ENCODE assay signal across 1 cellular context in genomic region chr6:154509421-154510143, GRCh38.
TF ChIP-seq lines count a peak whose summit lies in the region.

No MANE protein-coding gene starts in this region.

TF ChIP-seq in HepG2, 621 proteins besides CTCF, POLR2A, EP300 and RAD21 (continued from another document and continues in another):
- TF ChIP-seq, protein P1, sequence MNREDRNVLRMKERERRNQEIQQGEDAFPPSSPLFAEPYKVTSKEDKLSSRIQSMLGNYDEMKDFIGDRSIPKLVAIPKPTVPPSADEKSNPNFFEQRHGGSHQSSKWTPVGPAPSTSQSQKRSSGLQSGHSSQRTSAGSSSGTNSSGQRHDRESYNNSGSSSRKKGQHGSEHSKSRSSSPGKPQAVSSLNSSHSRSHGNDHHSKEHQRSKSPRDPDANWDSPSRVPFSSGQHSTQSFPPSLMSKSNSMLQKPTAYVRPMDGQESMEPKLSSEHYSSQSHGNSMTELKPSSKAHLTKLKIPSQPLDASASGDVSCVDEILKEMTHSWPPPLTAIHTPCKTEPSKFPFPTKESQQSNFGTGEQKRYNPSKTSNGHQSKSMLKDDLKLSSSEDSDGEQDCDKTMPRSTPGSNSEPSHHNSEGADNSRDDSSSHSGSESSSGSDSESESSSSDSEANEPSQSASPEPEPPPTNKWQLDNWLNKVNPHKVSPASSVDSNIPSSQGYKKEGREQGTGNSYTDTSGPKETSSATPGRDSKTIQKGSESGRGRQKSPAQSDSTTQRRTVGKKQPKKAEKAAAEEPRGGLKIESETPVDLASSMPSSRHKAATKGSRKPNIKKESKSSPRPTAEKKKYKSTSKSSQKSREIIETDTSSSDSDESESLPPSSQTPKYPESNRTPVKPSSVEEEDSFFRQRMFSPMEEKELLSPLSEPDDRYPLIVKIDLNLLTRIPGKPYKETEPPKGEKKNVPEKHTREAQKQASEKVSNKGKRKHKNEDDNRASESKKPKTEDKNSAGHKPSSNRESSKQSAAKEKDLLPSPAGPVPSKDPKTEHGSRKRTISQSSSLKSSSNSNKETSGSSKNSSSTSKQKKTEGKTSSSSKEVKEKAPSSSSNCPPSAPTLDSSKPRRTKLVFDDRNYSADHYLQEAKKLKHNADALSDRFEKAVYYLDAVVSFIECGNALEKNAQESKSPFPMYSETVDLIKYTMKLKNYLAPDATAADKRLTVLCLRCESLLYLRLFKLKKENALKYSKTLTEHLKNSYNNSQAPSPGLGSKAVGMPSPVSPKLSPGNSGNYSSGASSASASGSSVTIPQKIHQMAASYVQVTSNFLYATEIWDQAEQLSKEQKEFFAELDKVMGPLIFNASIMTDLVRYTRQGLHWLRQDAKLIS (CRISPR knock-in tag; IDR thresholded peaks at IDR 0.05): 0 out of 2 replicates have a peak, but pooled peaks have one; percentile 61
- TF ChIP-seq SALL1 (CRISPR knock-in tag; IDR thresholded peaks at IDR 0.05) (peak; percentile 43; the same call in 1 of the 2 replicates), ZNF136 (CRISPR knock-in tag; IDR thresholded peaks at IDR 0.05; ENCODE audit: low read depth) (no peak), CREBL2 (CRISPR knock-in tag; IDR thresholded peaks at IDR 0.05; ENCODE audit: borderline replicate concordance) (peak; percentile 33; the same call in 1 of the 2 replicates), ZNF512 (CRISPR knock-in tag; IDR thresholded peaks at IDR 0.05) (peak; percentile 32; the same call in 1 of the 2 replicates), HOXA9 (CRISPR knock-in tag; IDR thresholded peaks at IDR 0.05; ENCODE audit: borderline replicate concordance) (no peak), AKAP8 (CRISPR knock-in tag; IDR thresholded peaks at IDR 0.05) (no peak), FOXM1 (CRISPR knock-in tag; IDR thresholded peaks at IDR 0.05) (no peak), BRD4 (CRISPR knock-in tag; IDR thresholded peaks at IDR 0.05) (peak; percentile 74), HNRNPL (IDR thresholded peaks at IDR 0.05; ENCODE audit: low read depth, low read length) (0 out of 2 replicates have a peak, but pooled peaks have one; percentile 68), ZBTB7A (CRISPR knock-in tag; IDR thresholded peaks at IDR 0.05) (no peak), ZNF704 (CRISPR knock-in tag; IDR thresholded peaks at IDR 0.05; ENCODE audit: borderline replicate concordance) (no peak), TFDP2 (CRISPR knock-in tag; IDR thresholded peaks at IDR 0.05) (peak; percentile 22; the same call in 1 of the 2 replicates), ZNF574 (CRISPR knock-in tag; IDR thresholded peaks at IDR 0.05) (peak; percentile 30), ZNF263 (CRISPR knock-in tag; IDR thresholded peaks at IDR 0.05) (peak; percentile 67), GPN1 (CRISPR knock-in tag; IDR thresholded peaks at IDR 0.05; ENCODE audit: borderline replicate concordance) (no peak), ZNF256 (CRISPR knock-in tag; conservative IDR thresholded peaks at IDR 0.05) (0 out of 2 replicates have a peak, but pooled peaks have one; percentile 64), GTF2F1 (IDR thresholded peaks at IDR 0.05; ENCODE audit: low read length) (no peak), ZNF710 (CRISPR knock-in tag; IDR thresholded peaks at IDR 0.05; ENCODE audit: borderline replicate concordance) (0 out of 2 replicates have a peak, but pooled peaks have one; percentile 6), CCAR2 (optimal IDR thresholded peaks at IDR 0.05; ENCODE audit: low read depth, low read length) (no peak), HMGXB4 (CRISPR knock-in tag; IDR thresholded peaks at IDR 0.05; ENCODE audit: borderline replicate concordance in 1 of 2, low read depth in 1 of 2) (peak in 1 of 2 experiments; percentile 52; a peak in 2 of 4 replicates), ZNF570 (CRISPR knock-in tag; IDR thresholded peaks at IDR 0.05; ENCODE audit: borderline replicate concordance) (0 out of 2 replicates have a peak, but pooled peaks have one; percentile 10), DMAP1 (CRISPR knock-in tag; IDR thresholded peaks at IDR 0.05) (no peak), TBX2 (CRISPR knock-in tag; IDR thresholded peaks at IDR 0.05; ENCODE audit: borderline replicate concordance) (peak; percentile 45; the same call in 1 of the 2 replicates), HNF4A (CRISPR knock-in tag; IDR thresholded peaks at IDR 0.05) (peak; percentile 8; the same call in 1 of the 2 replicates), DNMT1 (CRISPR knock-in tag; IDR thresholded peaks at IDR 0.05) (no peak), FLYWCH1 (CRISPR knock-in tag; IDR thresholded peaks at IDR 0.05) (no peak), BCL6 (CRISPR knock-in tag; IDR thresholded peaks at IDR 0.05) (peak; percentile 13), ZNF768 (CRISPR knock-in tag; IDR thresholded peaks at IDR 0.05) (no peak), ZNF224 (CRISPR knock-in tag; IDR thresholded peaks at IDR 0.05) (no peak), GLI4 (CRISPR knock-in tag; IDR thresholded peaks at IDR 0.05; ENCODE audit: borderline replicate concordance) (no peak), TRAFD1 (CRISPR knock-in tag; IDR thresholded peaks at IDR 0.05; ENCODE audit: borderline replicate concordance) (no peak)
- TF ChIP-seq, protein P2, sequence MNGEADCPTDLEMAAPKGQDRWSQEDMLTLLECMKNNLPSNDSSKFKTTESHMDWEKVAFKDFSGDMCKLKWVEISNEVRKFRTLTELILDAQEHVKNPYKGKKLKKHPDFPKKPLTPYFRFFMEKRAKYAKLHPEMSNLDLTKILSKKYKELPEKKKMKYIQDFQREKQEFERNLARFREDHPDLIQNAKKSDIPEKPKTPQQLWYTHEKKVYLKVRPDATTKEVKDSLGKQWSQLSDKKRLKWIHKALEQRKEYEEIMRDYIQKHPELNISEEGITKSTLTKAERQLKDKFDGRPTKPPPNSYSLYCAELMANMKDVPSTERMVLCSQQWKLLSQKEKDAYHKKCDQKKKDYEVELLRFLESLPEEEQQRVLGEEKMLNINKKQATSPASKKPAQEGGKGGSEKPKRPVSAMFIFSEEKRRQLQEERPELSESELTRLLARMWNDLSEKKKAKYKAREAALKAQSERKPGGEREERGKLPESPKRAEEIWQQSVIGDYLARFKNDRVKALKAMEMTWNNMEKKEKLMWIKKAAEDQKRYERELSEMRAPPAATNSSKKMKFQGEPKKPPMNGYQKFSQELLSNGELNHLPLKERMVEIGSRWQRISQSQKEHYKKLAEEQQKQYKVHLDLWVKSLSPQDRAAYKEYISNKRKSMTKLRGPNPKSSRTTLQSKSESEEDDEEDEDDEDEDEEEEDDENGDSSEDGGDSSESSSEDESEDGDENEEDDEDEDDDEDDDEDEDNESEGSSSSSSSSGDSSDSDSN (CRISPR knock-in tag; IDR thresholded peaks at IDR 0.05): peak; percentile 29
- TF ChIP-seq, protein P3, sequence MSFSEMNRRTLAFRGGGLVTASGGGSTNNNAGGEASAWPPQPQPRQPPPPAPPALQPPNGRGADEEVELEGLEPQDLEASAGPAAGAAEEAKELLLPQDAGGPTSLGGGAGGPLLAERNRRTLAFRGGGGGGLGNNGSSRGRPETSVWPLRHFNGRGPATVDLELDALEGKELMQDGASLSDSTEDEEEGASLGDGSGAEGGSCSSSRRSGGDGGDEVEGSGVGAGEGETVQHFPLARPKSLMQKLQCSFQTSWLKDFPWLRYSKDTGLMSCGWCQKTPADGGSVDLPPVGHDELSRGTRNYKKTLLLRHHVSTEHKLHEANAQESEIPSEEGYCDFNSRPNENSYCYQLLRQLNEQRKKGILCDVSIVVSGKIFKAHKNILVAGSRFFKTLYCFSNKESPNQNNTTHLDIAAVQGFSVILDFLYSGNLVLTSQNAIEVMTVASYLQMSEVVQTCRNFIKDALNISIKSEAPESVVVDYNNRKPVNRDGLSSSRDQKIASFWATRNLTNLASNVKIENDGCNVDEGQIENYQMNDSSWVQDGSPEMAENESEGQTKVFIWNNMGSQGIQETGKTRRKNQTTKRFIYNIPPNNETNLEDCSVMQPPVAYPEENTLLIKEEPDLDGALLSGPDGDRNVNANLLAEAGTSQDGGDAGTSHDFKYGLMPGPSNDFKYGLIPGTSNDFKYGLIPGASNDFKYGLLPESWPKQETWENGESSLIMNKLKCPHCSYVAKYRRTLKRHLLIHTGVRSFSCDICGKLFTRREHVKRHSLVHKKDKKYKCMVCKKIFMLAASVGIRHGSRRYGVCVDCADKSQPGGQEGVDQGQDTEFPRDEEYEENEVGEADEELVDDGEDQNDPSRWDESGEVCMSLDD (CRISPR knock-in tag; IDR thresholded peaks at IDR 0.05; ENCODE audit: borderline replicate concordance): peak; percentile 54; the same call in 1 of the 2 replicates
